In genomic region chr3:194294199-194294887, GRCh38 we compare ENCODE assay signal across 1 cellular context.
TF ChIP-seq lines count a peak whose summit lies in the region.

No MANE protein-coding gene starts in this region.

TF ChIP-seq in H1, 55 proteins besides CTCF, POLR2A, EP300 and RAD21:
- TF ChIP-seq TBP (IDR thresholded peaks at IDR 0.05; ENCODE audit: low read depth, low read length) (peak; percentile 33; the same call in 1 of the 2 replicates), HDAC2 (IDR thresholded peaks at IDR 0.05; ENCODE audit: borderline replicate concordance in 1 of 2, low read depth in 2 of 2, low read length in 2 of 2) (0 out of 4 replicates have a peak, but pooled peaks of 1 of the 2 experiments have one; percentile 53), RXRA (IDR thresholded peaks at IDR 0.05; ENCODE audit: insufficient read depth, low read depth, low read length) (no peak), SIN3A (conservative IDR thresholded peaks at IDR 0.05 in 1 of 2, IDR thresholded peaks at IDR 0.05 in 1 of 2; ENCODE audit: low read depth in 1 of 2, low read length in 2 of 2) (no peak), KDM1A (IDR thresholded peaks at IDR 0.05; ENCODE audit: borderline replicate concordance, low read length) (peak; percentile 18; the same call in 1 of the 2 replicates)
